ENCODE assay signal across 17 cellular contexts in the genomic region with DNA sequence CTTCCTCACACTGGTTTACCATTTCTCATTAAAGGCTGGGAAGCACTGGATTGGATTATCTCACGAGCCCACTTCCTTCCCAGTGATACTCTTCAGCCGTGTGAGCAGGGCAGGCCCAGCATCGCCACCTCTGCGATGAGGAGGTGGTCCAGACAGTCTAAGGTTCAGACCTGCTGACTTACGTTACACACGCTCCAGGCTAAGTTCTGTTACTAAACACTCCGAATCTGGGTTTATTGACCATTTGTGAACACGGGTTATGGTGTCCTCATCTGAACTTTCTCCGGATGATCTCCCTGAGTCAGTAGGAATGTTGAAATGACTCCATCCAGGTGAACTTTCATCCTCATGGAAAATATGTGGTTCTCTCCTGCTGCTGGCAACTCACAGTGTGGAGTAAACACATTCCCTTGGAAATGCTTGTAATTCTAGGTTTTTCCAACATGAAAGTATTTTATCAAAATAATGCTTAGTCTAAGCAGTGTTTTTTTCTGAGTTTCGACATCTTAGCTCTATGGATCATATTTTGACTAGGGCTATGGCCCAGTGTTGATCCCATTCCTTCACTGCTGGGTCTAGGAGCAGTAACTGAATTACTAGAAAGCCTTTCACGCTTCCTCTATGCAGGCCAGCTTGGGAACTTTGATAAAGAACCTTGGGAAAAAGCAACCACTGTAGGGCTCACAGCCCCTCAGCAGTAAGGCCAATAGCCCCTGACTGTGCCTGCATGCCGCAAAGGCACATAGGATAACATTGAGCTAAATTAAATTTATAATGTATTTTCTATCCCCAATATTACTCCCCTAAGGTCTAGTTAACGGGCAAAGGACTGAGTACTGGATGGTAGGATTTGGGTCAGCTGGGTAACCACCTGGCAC. TPM values are rescaled to one million over a fixed set of nuclear protein-coding genes. Genes with fewer than 3 reads are reported as not detected.
DNase-seq lines count a peak whose midpoint lies in the region; ATAC-seq and TF ChIP-seq lines count a peak whose summit lies in the region.
"Had no signal": no experiment of that assay in that cellular context is flagged by ENCODE, and none has a peak within 500 bp of the region (broad histone marks: within the 10 kb centered on the region; RNA-seq: fewer than 3 reads in every experiment).

No MANE protein-coding gene starts in this region.

- H3K9ac ChIP-seq in IMR-90 (ENCODE audit: low read depth, low read length), result no peak overlapping the region
- no peak overlapping the region for H3K9ac ChIP-seq in mammary epithelial cell (ENCODE audit: insufficient read depth, low read length)

- no peak for TF ChIP-seq POLR2A in IMR-90 (IDR thresholded peaks at IDR 0.05; ENCODE audit: low read depth, low read length)

- H4K91ac ChIP-seq in IMR-90 (ENCODE audit: insufficient read depth, low read depth, low read length), result peak overlapping the region; percentile 77

- peak overlapping the region; percentile 82 for H3K18ac ChIP-seq in IMR-90 (ENCODE audit: low read depth, low read length)

- H3K4me1 Mint-ChIP-seq in type B pancreatic cell (ENCODE audit: unreplicated experiment), result no peaks in the 10 kb centered on the region
- H3K4me1 Mint-ChIP-seq: activated CD8-positive, alpha-beta memory T cell treated with anti-CD3 and anti-CD28 coated beads, Interleukin-2, amount 10 ng/mL, durations not matched to agents 7 days and 5 days had no signal

- H3K9me3 Mint-ChIP-seq in type B pancreatic cell, result peaks cover 5% of the 10 kb centered on the region
- H3K9me3 Mint-ChIP-seq: naive thymus-derived CD8-positive, alpha-beta T cell; T-helper 1 cell treated with Interleukin-12 subunit alpha and Interleukin-12 subunit beta and Interleukin-4 antibody, amounts not matched to agents 30 μg/mL and 1 μg/mL, for 36 hours had no signal

- POLR2A ChIA-PET in IMR-90 (lab: Charles Lee; ENCODE audit: unreplicated experiment), result no interaction called here

- H3K27ac ChIP-seq in IMR-90 (ENCODE audit: insufficient read depth, low read length), result peak overlapping the region; percentile 74; the same call in 1 of the 2 replicates
- no peak overlapping the region for H3K27ac ChIP-seq in mammary epithelial cell (ENCODE audit: insufficient read depth, low read depth, low read length)
- H3K27ac ChIP-seq: psoas muscle had no signal

- peaks cover 13% of the 10 kb centered on the region for H3K4me1 ChIP-seq in IMR-90 (ENCODE audit: control insufficient read depth, insufficient read depth, low read length)
- peaks cover 11% of the 10 kb centered on the region for H3K4me1 ChIP-seq in mammary epithelial cell (ENCODE audit: insufficient read depth, low read length)
- H3K4me1 ChIP-seq: psoas muscle had no signal

- CTCF ChIA-PET in IMR-90 (lab: Yijun Ruan, JAX), result no interaction called here
- CTCF ChIA-PET in mammary epithelial cell (lab: Charles Lee; ENCODE audit: low non-redundant PET), result no interaction called here

- no peaks in the 10 kb centered on the region for H3K27me3 Mint-ChIP-seq in type B pancreatic cell
- H3K27me3 Mint-ChIP-seq: naive thymus-derived CD8-positive, alpha-beta T cell had no signal

- dilution Hi-C loops in IMR-90 (cut with HindIII; ENCODE audit: low sequenced_read_pairs, unreplicated experiment), result no loop called here
- dilution Hi-C loops in mammary epithelial cell (cut with HindIII; ENCODE audit: low sequenced_read_pairs), result no loop called here

- peak overlapping the region; percentile 42 for H3K14ac ChIP-seq in IMR-90 (replicated peaks; ENCODE audit: low read depth, low read length)

- no peak for TF ChIP-seq RAD21 in IMR-90 (IDR thresholded peaks at IDR 0.05; ENCODE audit: low read length)

- H2BK15ac ChIP-seq in IMR-90 (ENCODE audit: low read depth, low read length), result peak overlapping the region; percentile 67; the same call in 1 of the 3 replicates

- H3K4me2 ChIP-seq in IMR-90 (ENCODE audit: low read depth, low read length) (peak overlapping the region; percentile 8; the same call in 1 of the 2 replicates), mammary epithelial cell (ENCODE audit: insufficient read depth, low read depth, low read length) (peak overlapping the region; percentile 13)

- BruUV-seq in IMR-90 (replicated peaks; lab: Mats Ljungman, UMichigan), result no TSS peak
- no TSS peak for BruUV-seq in mammary epithelial cell (replicated peaks; lab: Mats Ljungman, UMichigan)

- no peaks in the 10 kb centered on the region for H3K27me3 ChIP-seq in IMR-90 (ENCODE audit: control insufficient read depth, insufficient read depth, low read length)
- H3K27me3 ChIP-seq in mammary epithelial cell (ENCODE audit: insufficient read depth, low read length), result no peaks in the 10 kb centered on the region

- no peak for TF ChIP-seq CTCF in IMR-90 (conservative IDR thresholded peaks at IDR 0.05; ENCODE audit: low read depth, low read length)
- no peak for TF ChIP-seq CTCF in mammary epithelial cell (conservative IDR thresholded peaks at IDR 0.05 in 1 of 2, IDR thresholded peaks at IDR 0.05 in 1 of 2; ENCODE audit: extremely low read depth in 1 of 2, insufficient read depth in 1 of 2, low read depth in 1 of 2, low read length in 2 of 2)
- TF ChIP-seq CTCF in type B pancreatic cell (conservative IDR thresholded peaks at IDR 0.05), result no peak

- intact Hi-C loops in IMR-90 (cut with micrococcal nuclease) (no loop called here), mammary epithelial cell (cut with micrococcal nuclease) (no loop called here)

- peak; percentile 80 for ATAC-seq in IMR-90 (ENCODE audit: low read depth)
- no peak for ATAC-seq in HG03097 (IDR thresholded peaks at IDR 0.05; ENCODE audit: low FRiP score, unreplicated experiment)
- ATAC-seq: activated CD4-positive, CD25-positive, alpha-beta regulatory T cell treated with anti-CD3 and anti-CD28 coated beads, Interleukin-2, amount 50 U/mL, for 24 hours; activated CD8-positive, alpha-beta memory T cell treated with anti-CD3 and anti-CD28 coated beads, Interleukin-2, amount 10 ng/mL, durations not matched to agents 7 days and 5 days; naive thymus-derived CD8-positive, alpha-beta T cell had no signal

- H2AK5ac ChIP-seq in IMR-90 (ENCODE audit: low read depth, low read length), result peak overlapping the region; percentile 91

- H3K4me3 ChIP-seq in IMR-90 (ENCODE audit: insufficient read depth, low read depth, low read length) (no peak overlapping the region), mammary epithelial cell (replicated peaks in 1 of 3; ENCODE audit: insufficient read depth in 1 of 3, low read depth in 2 of 3, low read length in 3 of 3) (no peak overlapping the region)
- H3K4me3 ChIP-seq: psoas muscle had no signal

- H3K36me3 Mint-ChIP-seq in type B pancreatic cell, result no peaks in the 10 kb centered on the region
- H3K36me3 Mint-ChIP-seq: activated CD8-positive, alpha-beta memory T cell treated with anti-CD3 and anti-CD28 coated beads, Interleukin-2, amount 10 ng/mL, durations not matched to agents 7 days and 5 days; naive thymus-derived CD8-positive, alpha-beta T cell had no signal

- no peaks in the 10 kb centered on the region for H4K20me1 ChIP-seq in IMR-90 (ENCODE audit: insufficient read depth, low read length)
- H4K20me1 ChIP-seq in mammary epithelial cell (ENCODE audit: insufficient read depth, low read length), result no peaks in the 10 kb centered on the region

- peak overlapping the region; percentile 44; the same call in 1 of the 2 replicates for H3K23ac ChIP-seq in IMR-90 (ENCODE audit: low read depth, low read length)

- H2AFZ ChIP-seq in IMR-90 (replicated peaks; ENCODE audit: low read length, poor library complexity), result peak overlapping the region; percentile 46
- H2AFZ ChIP-seq in mammary epithelial cell (ENCODE audit: low read depth, low read length), result peak overlapping the region; percentile 13

- H3K79me2 ChIP-seq in mammary epithelial cell (ENCODE audit: insufficient read depth, low read length), result no peaks in the 10 kb centered on the region

- H3K36me3 ChIP-seq in IMR-90 (ENCODE audit: control insufficient read depth, insufficient read depth, low read length) (no peaks in the 10 kb centered on the region), mammary epithelial cell (ENCODE audit: insufficient read depth, low read length) (no peaks in the 10 kb centered on the region)

- no peaks in the 10 kb centered on the region for H3K79me1 ChIP-seq in IMR-90 (ENCODE audit: low read depth in 1 of 2, low read length in 2 of 2)

- peak overlapping the region; percentile 72 for H2BK5ac ChIP-seq in IMR-90 (ENCODE audit: low read depth, low read length, poor library complexity, severe bottlenecking)

- H3K27ac Mint-ChIP-seq in type B pancreatic cell, result peak overlapping the region; percentile 59
- H3K27ac Mint-ChIP-seq: activated CD8-positive, alpha-beta memory T cell treated with anti-CD3 and anti-CD28 coated beads, Interleukin-2, amount 10 ng/mL, durations not matched to agents 7 days and 5 days; naive thymus-derived CD8-positive, alpha-beta T cell; T-helper 1 cell treated with Interleukin-12 subunit alpha and Interleukin-12 subunit beta and Interleukin-4 antibody, amounts not matched to agents 30 μg/mL and 1 μg/mL, for 36 hours had no signal

- peak overlapping the region; percentile 59 for H2AK9ac ChIP-seq in IMR-90 (replicated peaks; ENCODE audit: low read depth, low read length, poor library complexity)

- WGBS in IMR-90 (ENCODE audit: extremely low coverage in 2 of 2, insufficient read length in 1 of 2), 2 experiments, result 100% methylated on average over 2 of the region's 13 CpGs; no CpG with 5 or more reads in 1 of the 2 experiments
- WGBS in mammary epithelial cell (ENCODE audit: low coverage, missing lambda C conversion rate), result 74% methylated on average over 13 of the region's 13 CpGs

- in situ Hi-C loops in IMR-90 (cut with MboI; ENCODE audit: low sequenced_read_pairs) (no loop called here), mammary epithelial cell (cut with MboI; ENCODE audit: low sequenced_read_pairs in 2 of 2) (no loop called here)

- no peaks in the 10 kb centered on the region for H3K9me3 ChIP-seq in IMR-90 (ENCODE audit: control insufficient read depth, insufficient read depth, low read length)
- no peaks in the 10 kb centered on the region for H3K9me3 ChIP-seq in mammary epithelial cell (replicated peaks; ENCODE audit: insufficient read depth, low read length)
- H3K9me3 ChIP-seq: psoas muscle had no signal

- H4K5ac ChIP-seq in IMR-90 (ENCODE audit: low read depth, low read length), result peak overlapping the region; percentile 76

- H3K9me1 ChIP-seq in IMR-90 (ENCODE audit: insufficient read depth, low read length), result peaks cover 13% of the 10 kb centered on the region; the same call in 1 of the 2 replicates

- H3K56ac ChIP-seq in IMR-90 (ENCODE audit: extremely low read depth, insufficient read depth, low read length), result no peak overlapping the region

- H2BK120ac ChIP-seq in IMR-90 (ENCODE audit: low read depth, low read length), result peak overlapping the region; percentile 86

- H3K4me3 Mint-ChIP-seq in type B pancreatic cell, result no peak overlapping the region
- H3K4me3 Mint-ChIP-seq: activated CD8-positive, alpha-beta memory T cell treated with anti-CD3 and anti-CD28 coated beads, Interleukin-2, amount 10 ng/mL, durations not matched to agents 7 days and 5 days; naive thymus-derived CD8-positive, alpha-beta T cell; T-helper 1 cell treated with Interleukin-12 subunit alpha and Interleukin-12 subunit beta and Interleukin-4 antibody, amounts not matched to agents 30 μg/mL and 1 μg/mL, for 36 hours had no signal

- DNase-seq in IMR-90 (peak; percentile 77), mammary epithelial cell (peak; percentile 37), kidney glomerular epithelial cell (lab: John Stamatoyannopoulos, UW) (peak; percentile 16), type B pancreatic cell (ENCODE audit: extremely low spot score, unreplicated experiment) (no peak), NCI-H526 (lab: John Stamatoyannopoulos, UW) (no peak), dedifferentiated amniotic fluid mesenchymal stem cell (ENCODE audit: extremely low spot score) (no peak)
- DNase-seq: activated CD8-positive, alpha-beta memory T cell treated with anti-CD3 and anti-CD28 coated beads, Interleukin-2, amount 10 ng/mL, durations not matched to agents 7 days and 5 days; activated effector memory CD4-positive, alpha-beta T cell treated with anti-CD3 and anti-CD28 coated beads, Interleukin-2, amount 50 U/mL, for 16 hours; aorta; dermis blood vessel endothelial cell; naive thymus-derived CD8-positive, alpha-beta T cell; NCI-H2029; NCI-H82; psoas muscle had no signal

- peak overlapping the region; percentile 85 for H3K4ac ChIP-seq in IMR-90 (ENCODE audit: low read depth, low read length)

- H2BK20ac ChIP-seq in IMR-90 (ENCODE audit: low read depth, low read length), result peak overlapping the region; percentile 68

- peak overlapping the region in 1 of 2 experiments; percentile 69; a peak in 2 of 4 replicates for H4K8ac ChIP-seq in IMR-90 (ENCODE audit: low read depth in 2 of 2, low read length in 2 of 2)

RNA-seq across cellular contexts. Expression of gene PXDC1, which starts 37.7 kb away (rescaled TPM):
- total RNA-seq in IMR-90 (2012; rRNA removed) (66.4 and 72.2 TPM in 2 replicates), mammary epithelial cell (100 to 1,000 TPM in 1 of 2 donors, 10 to 100 TPM in 1; 40.4 to 180 TPM), type B pancreatic cell (ENCODE audit: low replicate concordance) (23.6 and 57.2 TPM in 2 replicates)
- polyA plus RNA-seq in IMR-90 (2012; rRNA removed) (56.7 and 63.3 TPM in 2 replicates), mammary epithelial cell (12.1 TPM)
- polyA plus RNA-seq in IMR-90 (2012; cell fraction: cytosol; rRNA removed), result 42.0 and 49.1 TPM in 2 replicates
- 40.5 and 49.4 TPM in 2 replicates for polyA plus RNA-seq in IMR-90 (2012; cell fraction: nucleus; rRNA removed; ENCODE audit: low replicate concordance)
- 10.3 TPM for polyA minus RNA-seq in mammary epithelial cell
- polyA plus RNA-seq: naive thymus-derived CD8-positive, alpha-beta T cell had no signal

RNA-seq across cellular contexts. Expression of gene FAM50B, which starts 59.9 kb away (rescaled TPM):
- 3.9 and 4.1 TPM in 2 replicates for total RNA-seq in IMR-90 (2012; rRNA removed)
- polyA plus RNA-seq in IMR-90 (2012; rRNA removed), result 7.4 and 8.0 TPM in 2 replicates
- polyA plus RNA-seq in IMR-90 (2012; cell fraction: cytosol; rRNA removed), result 6.4 and 11.4 TPM in 2 replicates
- 3.2 and 5.5 TPM in 2 replicates for polyA plus RNA-seq in IMR-90 (2012; cell fraction: nucleus; rRNA removed; ENCODE audit: low replicate concordance)
- total RNA-seq in mammary epithelial cell, result 1 to 10 TPM; 4.4 to 7.3 TPM
- 6.6 TPM for polyA plus RNA-seq in mammary epithelial cell
- polyA minus RNA-seq in mammary epithelial cell, result 0.52 TPM
- total RNA-seq in type B pancreatic cell (ENCODE audit: low replicate concordance), result 1.8 and 7.3 TPM in 2 replicates

Comparison
In these comparisons a context has a peak if more than half of its experiments do, and no peak if none do; other contexts are left out.
1. DNase-seq: peak in IMR-90 (single experiment), mammary epithelial cell (single experiment) and kidney glomerular epithelial cell (single experiment); none in type B pancreatic cell (single experiment), NCI-H526 (0 of 2) and dedifferentiated amniotic fluid mesenchymal stem cell (single experiment).